ENCODE assay signal across 23 cellular contexts in the genomic region with DNA sequence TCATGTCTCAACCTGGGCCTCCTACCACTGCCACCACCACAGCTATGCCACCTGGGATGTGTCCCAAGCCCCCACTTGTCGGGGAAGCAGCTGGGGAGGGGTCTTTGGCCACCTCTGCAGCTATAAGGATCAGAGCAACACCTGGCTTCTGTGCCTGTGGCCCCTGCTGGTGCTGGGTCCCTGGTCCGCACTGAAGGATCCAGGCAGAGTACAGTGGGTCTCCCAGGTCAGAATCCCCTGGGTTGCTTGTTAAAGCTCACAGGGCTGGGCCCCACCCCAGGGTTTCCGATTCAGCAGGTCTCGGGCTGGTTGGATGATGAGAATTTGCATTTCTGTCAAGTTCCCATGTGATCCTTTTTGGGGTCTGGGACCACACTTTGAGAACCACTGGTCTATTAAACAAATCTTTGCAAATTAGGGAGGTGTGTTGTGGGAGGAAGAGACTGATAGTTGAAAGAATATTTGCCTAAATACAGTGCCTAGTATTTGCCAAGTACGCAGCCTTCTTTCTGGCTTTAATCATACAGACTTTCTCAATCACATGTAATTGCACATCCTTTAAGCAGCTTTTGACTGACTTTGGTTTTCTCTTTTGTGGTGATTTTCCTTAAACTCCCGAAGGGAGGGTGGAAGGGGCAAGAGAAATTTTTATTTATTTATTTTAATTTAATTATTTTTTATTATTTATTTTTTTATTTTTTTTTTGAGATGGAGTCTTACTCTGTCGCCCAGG.
DNase-seq lines count a peak whose midpoint lies in the region; ATAC-seq, FAIRE-seq and TF ChIP-seq lines count a peak whose summit lies in the region.
"Had no signal": no experiment of that assay in that cellular context is flagged by ENCODE, and none has a peak within 500 bp of the region (broad histone marks: within the 10 kb centered on the region; RNA-seq: fewer than 3 reads in every experiment).

No MANE protein-coding gene starts in this region.

- no peak overlapping the region for H3K4me3 Mint-ChIP-seq in WTC11
- H3K4me3 Mint-ChIP-seq: activated CD4-positive, alpha-beta T cell treated with anti-CD3 and anti-CD28 coated beads, Interleukin-2, amount 10 ng/mL, durations not matched to agents 7 days and 5 days; activated naive CD8-positive, alpha-beta T cell had no signal

- intact Hi-C loops in HepG2 (cut with micrococcal nuclease; ENCODE audit: unreplicated experiment): loop anchor here (5.0 to 10.0 kb wide), 4 partner anchors 53 to 333 kb away; no protein-coding TSS in a partner anchor
- intact Hi-C loops in right lobe of liver (cut with DNase I): loop anchor here in 1 of 2 donors (10.0 kb wide), 1 partner anchor 279 kb away; no protein-coding TSS in a partner anchor
- intact Hi-C loops in thyroid gland (cut with DNase I): loop anchor here (5.0 kb wide), 1 partner anchor 128 kb away; the partner anchor contains the start of gene IGF1R

- no peak for FAIRE-seq in HepG2 (lab: Jason Lieb, UNC)

- ATAC-seq in HepG2 (peak; percentile 3; the same call in 1 of the 3 replicates), right lobe of liver (no peak), WTC11 (no peak), HG03159 (IDR thresholded peaks at IDR 0.05; ENCODE audit: unreplicated experiment) (no peak)
- ATAC-seq in stimulated activated naive CD8-positive, alpha-beta T cell treated with anti-CD3 and anti-CD28 coated beads, Interleukin-15, Interleukin-2, amounts not matched to agents 100 U/mL and 50 U/mL, for 24 hours: no peak

- TF ChIP-seq RAD21 in HepG2 (CRISPR knock-in tag; IDR thresholded peaks at IDR 0.05): no peak

- no peaks in the 10 kb centered on the region for H3K9me3 ChIP-seq in HepG2 (ENCODE audit: low read length)
- H3K9me3 ChIP-seq in right lobe of liver: no peaks in the 10 kb centered on the region
- no peaks in the 10 kb centered on the region for H3K9me3 ChIP-seq in hepatocyte (ENCODE audit: low read depth)
- H3K9me3 ChIP-seq in thyroid gland: no peaks in the 10 kb centered on the region
- H3K9me3 ChIP-seq: ovary had no signal

- H3K4me3 ChIP-seq in HepG2 (replicated peaks in 1 of 3; ENCODE audit: insufficient read depth in 1 of 3, low read depth in 2 of 3, low read length in 3 of 3) (no peak overlapping the region), right lobe of liver (no peak overlapping the region), hepatocyte (no peak overlapping the region), thyroid gland (replicated peaks in 1 of 3) (no peak overlapping the region)
- H3K4me3 ChIP-seq: ovary had no signal

- 84% methylated on average over 6 of the region's 7 CpGs for WGBS in HepG2 (ENCODE audit: low lambda C conversion rate)
- WGBS in right lobe of liver (ENCODE audit: insufficient coverage, low coverage, low lambda C conversion rate, missing lambda C conversion rate): 58% methylated on average over 5 of the region's 7 CpGs
- 92% methylated on average over 7 of the region's 7 CpGs for WGBS in hepatocyte (ENCODE audit: low lambda C conversion rate, missing lambda C conversion rate)
- 84 to 88% methylated on average over 5 to 7 of the region's 7 CpGs for WGBS in thyroid gland, 2 donors

- in situ Hi-C loops in HepG2 (cut with HindIII; ENCODE audit: extremely low pct_ligation_motif_present, low pct_unique_long_range_greater_than_20kb): loop anchor here (10.0 kb wide), 1 partner anchor 121 kb away; no protein-coding TSS in a partner anchor

- H3K4me2 ChIP-seq in HepG2 (ENCODE audit: low read depth, low read length): peak overlapping the region; percentile 31; the same call in 1 of the 2 replicates
- no peak overlapping the region for H3K4me2 ChIP-seq in hepatocyte

- peak overlapping the region; percentile 66 for H3K27ac Mint-ChIP-seq in WTC11
- H3K27ac Mint-ChIP-seq: activated T-helper 17 cell treated with anti-CD3 and anti-CD28 coated beads, Interleukin-2, amount 50 U/mL, for 72 hours had no signal

- no peak overlapping the region for H2AFZ ChIP-seq in HepG2 (ENCODE audit: low read length)
- no peak overlapping the region for H2AFZ ChIP-seq in hepatocyte

- TF ChIP-seq EP300 in HepG2 (IDR thresholded peaks at IDR 0.05; ENCODE audit: low read depth in 2 of 2, low read length in 2 of 2): no peak
- TF ChIP-seq EP300 in HepG2 (CRISPR knock-in tag; IDR thresholded peaks at IDR 0.05; ENCODE audit: borderline replicate concordance): no peak

- DNase-seq in HepG2 (ENCODE audit: low spot score): no peak
- no peak for DNase-seq in right lobe of liver
- no peak for DNase-seq in WTC11 (ENCODE audit: low spot score)
- DNase-seq in hepatocyte (ENCODE audit: low spot score): no peak
- DNase-seq in thyroid gland: no peak
- no peak for DNase-seq in C1 segment of cervical spinal cord (lab: John Stamatoyannopoulos, UW)
- DNase-seq in stimulated activated naive CD8-positive, alpha-beta T cell treated with anti-CD3 and anti-CD28 coated beads, Interleukin-15, Interleukin-2, amounts not matched to agents 100 U/mL and 50 U/mL, for 24 hours: no peak
- DNase-seq: Calu3, cerebellar nuclear complex, EL, erythroblast, H7, KG1, NCI-H1092 treated with DMSO at 0.1 percent for 48 hours, NCI-H2029, NCI-H2227 treated with DMSO at 0.1 percent for 48 hours, NCI-H82 had no signal

- H3K9me2 ChIP-seq in hepatocyte (replicated peaks; ENCODE audit: insufficient read depth): no peaks in the 10 kb centered on the region

- no peaks in the 10 kb centered on the region for H3K27me3 ChIP-seq in HepG2 (ENCODE audit: control insufficient read depth in 1 of 2, insufficient read depth in 2 of 2, low read length in 2 of 2)
- no peaks in the 10 kb centered on the region for H3K27me3 ChIP-seq in right lobe of liver
- no peaks in the 10 kb centered on the region for H3K27me3 ChIP-seq in hepatocyte
- no peaks in the 10 kb centered on the region for H3K27me3 ChIP-seq in thyroid gland
- H3K27me3 ChIP-seq: ovary had no signal

- POLR2A ChIA-PET in HepG2 (lab: Yijun Ruan, JAX) (no interaction called here), WTC11 (lab: Charles Lee) (no interaction called here)

- TF ChIP-seq CTCF in HepG2 (CRISPR knock-in tag; IDR thresholded peaks at IDR 0.05) (no peak), right lobe of liver (IDR thresholded peaks at IDR 0.05) (no peak), WTC11 (IDR thresholded peaks at IDR 0.05) (no peak), hepatocyte (IDR thresholded peaks at IDR 0.05; ENCODE audit: poor library complexity) (no peak), thyroid gland (IDR thresholded peaks at IDR 0.05) (no peak)

- no peaks in the 10 kb centered on the region; a peak in 1 of 5 replicates for H3K36me3 ChIP-seq in HepG2 (replicated peaks in 1 of 2; ENCODE audit: control insufficient read depth in 1 of 2, insufficient read depth in 2 of 2, low read length in 2 of 2)
- H3K36me3 ChIP-seq in right lobe of liver: no peaks in the 10 kb centered on the region
- no peaks in the 10 kb centered on the region for H3K36me3 ChIP-seq in hepatocyte (replicated peaks; ENCODE audit: insufficient read depth, low read depth)
- H3K36me3 ChIP-seq in thyroid gland: no peaks in the 10 kb centered on the region
- H3K36me3 ChIP-seq: ovary had no signal

- TF ChIP-seq POLR2A in HepG2 (IDR thresholded peaks at IDR 0.05; ENCODE audit: insufficient read depth in 1 of 2, low read depth in 2 of 2, low read length in 2 of 2) (no peak), right lobe of liver (IDR thresholded peaks at IDR 0.05) (no peak), thyroid gland (IDR thresholded peaks at IDR 0.05) (peak in 1 of 2 donors; percentile 4)

- no peaks in the 10 kb centered on the region for H3K9me3 Mint-ChIP-seq in WTC11
- H3K9me3 Mint-ChIP-seq: activated CD4-positive, alpha-beta T cell treated with anti-CD3 and anti-CD28 coated beads, Interleukin-2, amount 10 ng/mL, durations not matched to agents 7 days and 5 days; activated T-helper 17 cell treated with anti-CD3 and anti-CD28 coated beads, Interleukin-2, amount 50 U/mL, for 72 hours had no signal

- peaks cover 81% of the 10 kb centered on the region for H3K4me1 Mint-ChIP-seq in WTC11

- H3K36me3 Mint-ChIP-seq in WTC11: no peaks in the 10 kb centered on the region
- H3K36me3 Mint-ChIP-seq: activated naive CD8-positive, alpha-beta T cell had no signal

- CTCF ChIA-PET in HepG2 (lab: Yijun Ruan, JAX; ENCODE audit: low intra/inter-chr PET ratio, low total read pairs): no interaction called here
- CTCF ChIA-PET in WTC11 (lab: Charles Lee): interaction anchor here (0.7 to 1.4 kb wide), 2 partner anchors 22 to 75 kb away, joined by 4 to 6 read pairs; no protein-coding TSS in a partner anchor

- H3K79me2 ChIP-seq in HepG2 (ENCODE audit: insufficient read depth, low read length): peaks cover 82% of the 10 kb centered on the region
- peaks cover 80% of the 10 kb centered on the region for H3K79me2 ChIP-seq in hepatocyte

- no peaks in the 10 kb centered on the region for H3K27me3 Mint-ChIP-seq in WTC11 (ENCODE audit: low read depth)
- H3K27me3 Mint-ChIP-seq: activated CD4-positive, alpha-beta T cell treated with anti-CD3 and anti-CD28 coated beads, Interleukin-2, amount 10 ng/mL, durations not matched to agents 7 days and 5 days; activated naive CD8-positive, alpha-beta T cell had no signal

- H4K20me1 ChIP-seq in HepG2 (ENCODE audit: insufficient read depth, low read length) (peaks cover 62% of the 10 kb centered on the region), hepatocyte (ENCODE audit: insufficient read depth, poor library complexity, severe bottlenecking) (peaks cover 11% of the 10 kb centered on the region)

- H3K9ac ChIP-seq in HepG2 (ENCODE audit: insufficient read depth, low read depth, low read length): no peak overlapping the region

- BruUV-seq in HepG2 (replicated peaks; lab: Mats Ljungman, UMichigan): no TSS peak

- no peak overlapping the region for H3K27ac ChIP-seq in HepG2 (ENCODE audit: extremely low read length, insufficient read depth, low read length)
- H3K27ac ChIP-seq in right lobe of liver: no peak overlapping the region
- peak overlapping the region; percentile 18 for H3K27ac ChIP-seq in hepatocyte
- peak overlapping the region; percentile 91 to 99 (median 92) for H3K27ac ChIP-seq in thyroid gland
- H3K27ac ChIP-seq: C4-2B had no signal

- H3K4me1 ChIP-seq in HepG2 (ENCODE audit: insufficient read depth, low read length) (peaks cover 82% of the 10 kb centered on the region), right lobe of liver (no peaks in the 10 kb centered on the region), hepatocyte (ENCODE audit: insufficient read depth) (peaks cover 26% of the 10 kb centered on the region), thyroid gland (peaks cover 36 to 66% of the 10 kb centered on the region in 2 donors)

TF ChIP-seq in WTC11, 78 proteins besides CTCF, POLR2A, EP300 and RAD21:
- TF ChIP-seq MYBL2 (CRISPR knock-in tag; IDR thresholded peaks at IDR 0.05) (no peak), HMGA2 (CRISPR knock-in tag; IDR thresholded peaks at IDR 0.05) (peak; percentile 76)
- TF ChIP-seq, protein P1, sequence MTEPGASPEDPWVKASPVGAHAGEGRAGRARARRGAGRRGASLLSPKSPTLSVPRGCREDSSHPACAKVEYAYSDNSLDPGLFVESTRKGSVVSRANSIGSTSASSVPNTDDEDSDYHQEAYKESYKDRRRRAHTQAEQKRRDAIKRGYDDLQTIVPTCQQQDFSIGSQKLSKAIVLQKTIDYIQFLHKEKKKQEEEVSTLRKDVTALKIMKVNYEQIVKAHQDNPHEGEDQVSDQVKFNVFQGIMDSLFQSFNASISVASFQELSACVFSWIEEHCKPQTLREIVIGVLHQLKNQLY (CRISPR knock-in tag; IDR thresholded peaks at IDR 0.05): no peak

Comparison
In these comparisons a context has a peak if more than half of its experiments do, and no peak if none do; other contexts are left out.
1. H3K27ac ChIP-seq: peak in hepatocyte (single experiment) and thyroid gland (3 of 3); none in HepG2 (single experiment) and right lobe of liver (0 of 3).